ENCODE assay signal across 8 cellular contexts in genomic region chr12:49059385-49060232, GRCh38. TPM values are rescaled to one million over a fixed set of nuclear protein-coding genes. Genes with fewer than 3 reads are reported as not detected.
DNase-seq lines count a peak whose midpoint lies in the region; ATAC-seq, FAIRE-seq and TF ChIP-seq lines count a peak whose summit lies in the region.

No MANE protein-coding gene starts in this region.

- H3K9me3 Mint-ChIP-seq in activated CD4-positive, alpha-beta T cell treated with anti-CD3 and anti-CD28 coated beads for 36 hours (ENCODE audit: low read depth): no peaks in the 10 kb centered on the region
- H3K9me3 Mint-ChIP-seq in mesothelial cell of epicardium: no peaks in the 10 kb centered on the region

- POLR2A ChIA-PET in activated CD4-positive, alpha-beta T cell treated with anti-CD3 and anti-CD28 coated beads for 36 hours (lab: Charles Lee): interaction anchor here (0.5 to 2.0 kb wide), 4 partner anchors 10 to 72 kb away, joined by 3 to 8 read pairs (median 4); partner anchors contain the start of genes RHEBL1 and TUBA1B

- H3K36me3 ChIP-seq in RWPE2 (ENCODE audit: low read depth) (peaks cover 25% of the 10 kb centered on the region), duodenal mucosa (ENCODE audit: control insufficient read depth in 1 of 2, insufficient read depth in 2 of 2, low read length in 2 of 2) (peaks cover 5 to 8% of the 10 kb centered on the region in 2 donors)

- H3K9ac ChIP-seq in duodenal mucosa (ENCODE audit: low read depth in 1 of 2, low read length in 2 of 2): peak overlapping the region; percentile 87 to 95

- intact Hi-C loops in activated CD4-positive, alpha-beta T cell treated with anti-CD3 and anti-CD28 coated beads for 36 hours (cut with DNase I, micrococcal nuclease): loop anchor here (1.0 to 5.0 kb wide), 10 partner anchors 10 to 263 kb away; partner anchors contain the start of genes PRKAG1 (in 2 of the 2), DDX23 (in 1 of the 2), RHEBL1 (in 1 of the 2) and TROAP (in 1 of the 2)

- peak; percentile 57 for DNase-seq in activated CD4-positive, alpha-beta T cell treated with anti-CD3 and anti-CD28 coated beads for 36 hours
- no peak for DNase-seq in activated CD4-positive, alpha-beta T cell treated with anti-CD3 and anti-CD28 coated beads for 4 hours
- DNase-seq in RWPE2 (ENCODE audit: low spot score) (no peak), mesothelial cell of epicardium (ENCODE audit: low spot score in 2 of 2, unreplicated experiment in 2 of 2) (peak in 1 of 2 experiments; percentile 69), urothelium cell line (ENCODE audit: low spot score) (peak; percentile 29), LoVo (ENCODE audit: low spot score) (no peak)

- peak; percentile 3 for ATAC-seq in activated CD4-positive, alpha-beta T cell treated with anti-CD3 and anti-CD28 coated beads for 36 hours
- ATAC-seq in HG02870 (IDR thresholded peaks at IDR 0.05; ENCODE audit: unreplicated experiment) (peak; percentile 5), RWPE2 (ENCODE audit: low read depth) (0 out of 3 replicates have a peak, but pooled peaks have one; percentile 3)

- CTCF ChIA-PET in activated CD4-positive, alpha-beta T cell treated with anti-CD3 and anti-CD28 coated beads for 36 hours (lab: Charles Lee): interaction anchor here (0.6 to 2.9 kb wide), 6 partner anchors 10 to 63 kb away, joined by 3 to 21 read pairs (median 4); partner anchors contain the start of gene RHEBL1

- no peaks in the 10 kb centered on the region for H3K27me3 Mint-ChIP-seq in activated CD4-positive, alpha-beta T cell treated with anti-CD3 and anti-CD28 coated beads for 36 hours
- H3K27me3 Mint-ChIP-seq in mesothelial cell of epicardium (ENCODE audit: low read depth): no peaks in the 10 kb centered on the region

- H3K9me3 ChIP-seq in RWPE2 (ENCODE audit: severe bottlenecking) (no peaks in the 10 kb centered on the region), duodenal mucosa (ENCODE audit: control insufficient read depth in 1 of 2, low read length in 2 of 2) (no peaks in the 10 kb centered on the region)

- H3K4me1 ChIP-seq in RWPE2 (ENCODE audit: insufficient read depth, poor library complexity, severe bottlenecking) (peaks cover 11% of the 10 kb centered on the region), duodenal mucosa (ENCODE audit: control insufficient read depth in 1 of 2, insufficient read depth in 2 of 2, low read length in 2 of 2) (peaks cover 45 to 49% of the 10 kb centered on the region in 2 donors)

- peaks cover 53% of the 10 kb centered on the region for H3K4me1 Mint-ChIP-seq in activated CD4-positive, alpha-beta T cell treated with anti-CD3 and anti-CD28 coated beads for 36 hours
- H3K4me1 Mint-ChIP-seq in mesothelial cell of epicardium: peaks cover 47% of the 10 kb centered on the region

- peak overlapping the region; percentile 65 for H3K27ac ChIP-seq in RWPE2 (ENCODE audit: poor library complexity, severe bottlenecking)
- peak overlapping the region; percentile 96 for H3K27ac ChIP-seq in duodenal mucosa (ENCODE audit: low read depth, low read length)

- H3K27me3 ChIP-seq in RWPE2 (ENCODE audit: insufficient read depth, poor library complexity, severe bottlenecking) (no peaks in the 10 kb centered on the region), duodenal mucosa (ENCODE audit: control insufficient read depth in 1 of 2, insufficient read depth in 2 of 2, low read length in 2 of 2) (no peaks in the 10 kb centered on the region)

- TF ChIP-seq CTCF in RWPE2 (IDR thresholded peaks at IDR 0.05; ENCODE audit: poor library complexity, severe bottlenecking) (no peak), mesothelial cell of epicardium (IDR thresholded peaks at IDR 0.05; ENCODE audit: unreplicated experiment) (no peak)

- peak overlapping the region; percentile 98 for H3K4me3 Mint-ChIP-seq in activated CD4-positive, alpha-beta T cell treated with anti-CD3 and anti-CD28 coated beads for 36 hours
- H3K4me3 Mint-ChIP-seq in mesothelial cell of epicardium: peak overlapping the region; percentile 96

- no peak for FAIRE-seq in urothelium cell line (lab: Jason Lieb, UNC)

- peaks cover 25% of the 10 kb centered on the region for H3K36me3 Mint-ChIP-seq in activated CD4-positive, alpha-beta T cell treated with anti-CD3 and anti-CD28 coated beads for 36 hours (ENCODE audit: low read depth)
- peaks cover 6% of the 10 kb centered on the region for H3K36me3 Mint-ChIP-seq in mesothelial cell of epicardium

- H3K4me3 ChIP-seq in RWPE2 (ENCODE audit: severe bottlenecking) (peak overlapping the region; percentile 77), duodenal mucosa (ENCODE audit: low read depth in 1 of 2, low read length in 2 of 2) (peak overlapping the region; percentile 87 to 97)

- H3K27ac Mint-ChIP-seq in activated CD4-positive, alpha-beta T cell treated with anti-CD3 and anti-CD28 coated beads for 36 hours: peak overlapping the region; percentile 90
- H3K27ac Mint-ChIP-seq in mesothelial cell of epicardium: peak overlapping the region; percentile 95

RNA-seq across cellular contexts. Expression of gene KMT2D, which starts 1.0 kb away (rescaled TPM):
- total RNA-seq in activated CD4-positive, alpha-beta T cell treated with anti-CD3 and anti-CD28 coated beads for 36 hours: 10 to 100 TPM; 48.3 to 58.2 TPM
- 125 to 137 TPM (median 136 TPM) in 3 replicates for total RNA-seq in mesothelial cell of epicardium

RNA-seq across cellular contexts. Expression of gene RHEBL1, which starts 10.2 kb away (rescaled TPM):
- total RNA-seq in activated CD4-positive, alpha-beta T cell treated with anti-CD3 and anti-CD28 coated beads for 36 hours: 10 to 100 TPM in 1 of 2 experiments, 1 to 10 TPM in 1; 6.7 to 13.3 TPM
- 0.43 to 0.60 TPM (median 0.53 TPM) in 3 replicates for total RNA-seq in mesothelial cell of epicardium

RNA-seq across cellular contexts. Expression of gene DHH, which starts 35.0 kb away (rescaled TPM):
- total RNA-seq in activated CD4-positive, alpha-beta T cell treated with anti-CD3 and anti-CD28 coated beads for 36 hours: not detected
- total RNA-seq in mesothelial cell of epicardium: 0.38 to 0.63 TPM (median 0.49 TPM) in 3 replicates

RNA-seq across cellular contexts. Expression of gene PRKAG1, which starts 41.0 kb away (rescaled TPM):
- 10 to 100 TPM; 54.5 to 62.6 TPM for total RNA-seq in activated CD4-positive, alpha-beta T cell treated with anti-CD3 and anti-CD28 coated beads for 36 hours
- total RNA-seq in mesothelial cell of epicardium: 58.7 to 61.8 TPM (median 59.4 TPM) in 3 replicates

RNA-seq across cellular contexts. Expression of gene LMBR1L, which starts 51.0 kb away (rescaled TPM):
- total RNA-seq in activated CD4-positive, alpha-beta T cell treated with anti-CD3 and anti-CD28 coated beads for 36 hours: 10 to 100 TPM; 45.0 to 48.0 TPM
- total RNA-seq in mesothelial cell of epicardium: 142 to 160 TPM (median 149 TPM) in 3 replicates

Comparison
In these comparisons a context has a peak if more than half of its experiments do, and no peak if none do; other contexts are left out.
1. DNase-seq: peak in activated CD4-positive, alpha-beta T cell treated with anti-CD3 and anti-CD28 coated beads for 36 hours (single experiment) and urothelium cell line (single experiment); none in activated CD4-positive, alpha-beta T cell treated with anti-CD3 and anti-CD28 coated beads for 4 hours (0 of 2), RWPE2 (single experiment) and LoVo (single experiment).
2. Peak in every context shown above with its lines, with median percentiles within 50 percentile points of each other: ATAC-seq.